8 cellular contexts compared by ENCODE assay signal in genomic region chr1:226549937-226550670, GRCh38. TPM values are rescaled to one million over a fixed set of nuclear protein-coding genes. Genes with fewer than 3 reads are reported as not detected.
A peak's percentile ranks its signal among the peaks of the same experiment; 100 is the strongest.
DNase-seq lines count a peak whose midpoint lies in the region; ATAC-seq and TF ChIP-seq lines count a peak whose summit lies in the region.

No MANE protein-coding gene starts in this region.

- peak; percentile 38; the same call in 2 of the 3 replicates for ATAC-seq in RWPE2 (ENCODE audit: low read depth)
- no peak for ATAC-seq in GM21390 (IDR thresholded peaks at IDR 0.05; ENCODE audit: unreplicated experiment)

- H3K4me1 ChIP-seq in HEK293 (ENCODE audit: control insufficient read depth, insufficient read depth, low read length) (peaks cover 27% of the 10 kb centered on the region), RWPE2 (ENCODE audit: insufficient read depth, poor library complexity, severe bottlenecking) (no peaks in the 10 kb centered on the region), duodenal mucosa (ENCODE audit: control insufficient read depth in 1 of 2, insufficient read depth in 2 of 2, low read length in 2 of 2) (peaks cover 26 to 31% of the 10 kb centered on the region in 2 donors), mesenchymal stem cell (ENCODE audit: control insufficient read depth, insufficient read depth, low read depth, low read length) (peaks cover 20% of the 10 kb centered on the region)

- no peaks in the 10 kb centered on the region for H3K79me1 ChIP-seq in mesenchymal stem cell (replicated peaks; ENCODE audit: low read length, poor library complexity, severe bottlenecking)

- H3K36me3 ChIP-seq in HEK293 (ENCODE audit: control insufficient read depth in 2 of 2, insufficient read depth in 1 of 2, low read length in 2 of 2) (no peaks in the 10 kb centered on the region), RWPE2 (ENCODE audit: low read depth) (no peaks in the 10 kb centered on the region), duodenal mucosa (ENCODE audit: control insufficient read depth in 1 of 2, insufficient read depth in 2 of 2, low read length in 2 of 2) (no peaks in the 10 kb centered on the region), mesenchymal stem cell (ENCODE audit: control insufficient read depth in 1 of 2, insufficient read depth in 2 of 2, low read depth in 1 of 2, low read length in 2 of 2) (no peaks in the 10 kb centered on the region)

- CTCF ChIA-PET in HEK293 (lab: Yijun Ruan, JAX), result interaction anchor here (0.6 to 6.5 kb wide), 19 partner anchors 11 to 1099 kb away, joined by 3 to 84 read pairs (median 5); no protein-coding TSS in a partner anchor

- DNase-seq in COR-L47 (lab: John Stamatoyannopoulos, UW) (peak; percentile 41), RWPE2 (ENCODE audit: low spot score) (no peak), mesenchymal stem cell (peak; percentile 25), substantia nigra (lab: John Stamatoyannopoulos, UW) (peak in 44 of 49 donors; percentile 14 to 82 (median 53)), HFFc6 (no peak)

- H4K8ac ChIP-seq in mesenchymal stem cell (ENCODE audit: low read length), result no peak overlapping the region

- H3K4me3 ChIP-seq in HEK293 (ENCODE audit: low read depth, low read length) (no peak overlapping the region; the same call in none of the 2 replicates), RWPE2 (ENCODE audit: severe bottlenecking) (no peak overlapping the region), duodenal mucosa (ENCODE audit: low read depth in 1 of 2, low read length in 2 of 2) (peak overlapping the region; percentile 46 to 60), mesenchymal stem cell (ENCODE audit: insufficient read depth in 1 of 2, low read depth in 1 of 2, low read length in 2 of 2) (peak overlapping the region in 1 of 2 experiments; percentile 60)

- POLR2A ChIA-PET in HEK293 (lab: Yijun Ruan, JAX), result interaction anchor here (0.7 kb wide), 1 partner anchor 580 kb away, joined by 3 read pairs; no protein-coding TSS in a partner anchor

- H3K27ac ChIP-seq in HEK293 (ENCODE audit: extremely low read depth, low read depth, low read length) (no peak overlapping the region; the same call in 1 of the 2 replicates), RWPE2 (ENCODE audit: poor library complexity, severe bottlenecking) (no peak overlapping the region), duodenal mucosa (ENCODE audit: low read depth, low read length) (no peak overlapping the region), mesenchymal stem cell (ENCODE audit: low read length, poor library complexity, severe bottlenecking) (no peak overlapping the region), substantia nigra (ENCODE audit: low read depth, low read length, poor library complexity, severe bottlenecking) (no peak overlapping the region)

- peaks cover 16% of the 10 kb centered on the region for H3K27me3 ChIP-seq in RWPE2 (ENCODE audit: insufficient read depth, poor library complexity, severe bottlenecking)
- peaks cover 7 to 12% of the 10 kb centered on the region in 2 donors for H3K27me3 ChIP-seq in duodenal mucosa (ENCODE audit: control insufficient read depth in 1 of 2, insufficient read depth in 2 of 2, low read length in 2 of 2)
- H3K27me3 ChIP-seq in mesenchymal stem cell (ENCODE audit: control insufficient read depth in 1 of 2, insufficient read depth in 1 of 2, low read length in 2 of 2), result peaks cover 45 to 85% of the 10 kb centered on the region in 2 experiments

- no peak overlapping the region for H3K14ac ChIP-seq in mesenchymal stem cell (ENCODE audit: low read length in 2 of 2)

- peak overlapping the region in 1 of 2 experiments; percentile 64 for H3K23ac ChIP-seq in mesenchymal stem cell (ENCODE audit: low read length in 2 of 2)

- H3K18ac ChIP-seq in mesenchymal stem cell (ENCODE audit: low read depth in 1 of 2, low read length in 2 of 2), result no peak overlapping the region

- no peak overlapping the region for H3K4me3 Mint-ChIP-seq in HFFc6

- H3K4me1 Mint-ChIP-seq in HFFc6 (ENCODE audit: low read depth), result no peaks in the 10 kb centered on the region; the same call in 1 of the 2 replicates

- H2BK120ac ChIP-seq in mesenchymal stem cell (ENCODE audit: low read depth, low read length), result no peak overlapping the region

- H3K9ac ChIP-seq in duodenal mucosa (ENCODE audit: low read depth in 1 of 2, low read length in 2 of 2) (peak overlapping the region in 1 of 2 donors; percentile 32), mesenchymal stem cell (ENCODE audit: low read length) (no peak overlapping the region)

- H2AFZ ChIP-seq in mesenchymal stem cell (ENCODE audit: low read depth, low read length), result no peak overlapping the region

- H2BK15ac ChIP-seq in mesenchymal stem cell (ENCODE audit: low read depth, poor library complexity, severe bottlenecking), result no peak overlapping the region

- no peak overlapping the region for H2AK5ac ChIP-seq in mesenchymal stem cell (ENCODE audit: low read length, severe bottlenecking)

- H3K9me3 ChIP-seq in HEK293 (ENCODE audit: control insufficient read depth, insufficient read depth, low read depth, low read length) (no peaks in the 10 kb centered on the region), RWPE2 (ENCODE audit: severe bottlenecking) (no peaks in the 10 kb centered on the region), duodenal mucosa (ENCODE audit: control insufficient read depth in 1 of 2, low read length in 2 of 2) (no peaks in the 10 kb centered on the region), mesenchymal stem cell (ENCODE audit: control insufficient read depth, low read length) (no peaks in the 10 kb centered on the region)

- TF ChIP-seq CTCF in HEK293 (tag by site-specific recombination; IDR thresholded peaks at IDR 0.05) (peak; percentile 57; the same call in 1 of the 2 replicates), RWPE2 (IDR thresholded peaks at IDR 0.05; ENCODE audit: poor library complexity, severe bottlenecking) (no peak), HFFc6 (IDR thresholded peaks at IDR 0.05) (no peak)

- peak overlapping the region; percentile 7 for H3K4me2 ChIP-seq in mesenchymal stem cell (ENCODE audit: low read length, poor library complexity, severe bottlenecking)

- H2BK5ac ChIP-seq in mesenchymal stem cell (ENCODE audit: low read depth, low read length, poor library complexity, severe bottlenecking), result no peak overlapping the region

- H3K27me3 Mint-ChIP-seq in HFFc6 (ENCODE audit: insufficient read depth), result peaks cover 35% of the 10 kb centered on the region

- H3K9me3 Mint-ChIP-seq in HFFc6, result no peaks in the 10 kb centered on the region

- no peak overlapping the region for H3K4ac ChIP-seq in mesenchymal stem cell (ENCODE audit: low read depth in 1 of 2, low read length in 2 of 2)

- no peaks in the 10 kb centered on the region for H3K36me3 Mint-ChIP-seq in HFFc6 (ENCODE audit: low read depth)

- H3K27ac Mint-ChIP-seq in HFFc6, result no peak overlapping the region

- no peak overlapping the region for H2BK12ac ChIP-seq in mesenchymal stem cell (ENCODE audit: low read length in 2 of 2)

- WGBS in mesenchymal stem cell, result 8% methylated on average over 17 of the region's 21 CpGs

- no peak overlapping the region for H4K91ac ChIP-seq in mesenchymal stem cell (ENCODE audit: low read length)

TF ChIP-seq in HEK293, 187 proteins besides CTCF, POLR2A, EP300 and RAD21 (continues in another document):
- no peak for TF ChIP-seq ZNF600 (tag by site-specific recombination; IDR thresholded peaks at IDR 0.05)
- no peak for TF ChIP-seq ZNF747 (tag by site-specific recombination; IDR thresholded peaks at IDR 0.05)
- no peak for TF ChIP-seq ZNF510 (tag by site-specific recombination; IDR thresholded peaks at IDR 0.05; ENCODE audit: insufficient replicate concordance)
- TF ChIP-seq PATZ1 (tag by site-specific recombination; IDR thresholded peaks at IDR 0.05), result peak; percentile 74
- TF ChIP-seq ZNF488 (tag by site-specific recombination; IDR thresholded peaks at IDR 0.05), result no peak
- no peak for TF ChIP-seq ZNF776 (tag by site-specific recombination; IDR thresholded peaks at IDR 0.05; ENCODE audit: borderline replicate concordance)
- TF ChIP-seq ZNF843 (tag by site-specific recombination; IDR thresholded peaks at IDR 0.05), result no peak
- no peak for TF ChIP-seq ZNF645 (tag by site-specific recombination; IDR thresholded peaks at IDR 0.05)
- TF ChIP-seq ZFHX2 (tag by site-specific recombination; conservative IDR thresholded peaks at IDR 0.05), result peak; percentile 86

RNA-seq across cellular contexts. Expression of gene STUM, which starts 1.5 kb away (rescaled TPM):
- not detected for polyA plus RNA-seq in mesenchymal stem cell (2013, experiment 1 of 2)
- polyA plus RNA-seq in mesenchymal stem cell (2013, experiment 2 of 2), result not detected
- not detected for total RNA-seq in HFFc6 (2021; fragmentation: NEBNext Ultra II Directional; extraction: Animal tissue kit (Norgen Biotek cat#: 25700))

Comparison
In these comparisons a context has a peak if more than half of its experiments do, and no peak if none do; other contexts are left out.
1. DNase-seq: peak in COR-L47 (single experiment), mesenchymal stem cell (single experiment) and substantia nigra (44 of 49); none in RWPE2 (single experiment) and HFFc6 (single experiment).
2. H3K4me3 ChIP-seq: peak in duodenal mucosa (2 of 2); none in HEK293 (single experiment) and RWPE2 (single experiment).